ENCODE assay signal across 8 cellular contexts in the genomic region with DNA sequence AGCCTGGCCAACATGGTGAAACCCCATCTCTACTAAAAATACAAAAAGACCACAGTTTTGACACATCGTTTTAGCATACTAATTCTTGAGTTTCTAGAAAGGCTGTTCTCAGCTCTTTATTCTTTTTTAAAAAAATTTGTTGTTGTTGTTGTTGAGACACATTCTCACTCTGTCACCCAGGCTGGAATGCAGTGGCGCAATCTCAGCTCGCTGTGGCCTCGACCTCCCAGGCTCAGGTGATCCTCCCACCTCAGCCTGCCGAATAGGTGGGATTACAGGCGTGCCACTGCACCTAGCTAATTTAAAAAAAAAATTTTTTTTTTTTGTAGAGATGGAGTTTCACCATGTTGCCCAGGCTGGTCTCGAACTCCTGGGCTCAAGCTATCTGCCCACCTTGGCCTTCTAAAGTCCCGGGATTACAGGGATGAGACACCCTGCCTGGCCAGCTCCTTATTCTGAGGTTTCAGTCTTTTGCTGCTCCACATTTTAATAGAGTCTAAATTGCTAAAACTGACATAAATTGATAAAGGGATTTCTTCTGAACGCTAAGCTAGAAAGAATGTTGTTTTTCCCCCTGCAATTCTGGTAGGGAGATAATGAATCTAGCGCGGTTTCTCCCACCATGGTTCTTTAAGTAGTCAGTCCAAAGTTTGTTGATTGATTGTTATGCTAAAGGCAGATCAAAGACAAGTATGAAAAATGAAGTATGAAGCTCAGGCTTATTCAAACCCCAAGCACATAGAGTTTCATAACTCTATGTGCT.
"Had no signal": no experiment of that assay in that cellular context is flagged by ENCODE, and none has a peak within 500 bp of the region (broad histone marks: within the 10 kb centered on the region; RNA-seq: fewer than 3 reads in every experiment).

No MANE protein-coding gene starts in this region.

- H3K9me3 ChIP-seq: pancreas had no signal

- H3K27me3 Mint-ChIP-seq: activated naive CD8-positive, alpha-beta T cell treated with anti-CD3 and anti-CD28 coated beads, Interleukin-2, amount 50 U/mL, for 24 hours had no signal

- H3K27ac ChIP-seq: pancreas had no signal

- H3K4me3 Mint-ChIP-seq: activated naive CD8-positive, alpha-beta T cell treated with anti-CD3 and anti-CD28 coated beads, Interleukin-2, amount 50 U/mL, for 24 hours had no signal

- DNase-seq: activated CD4-positive, alpha-beta T cell treated with anti-CD3 and anti-CD28 coated beads for 4 hours; activated naive CD4-positive, alpha-beta T cell treated with Interleukin-2 at 50 U/mL for 16 hours; activated naive CD8-positive, alpha-beta T cell treated with anti-CD3 and anti-CD28 coated beads, Interleukin-2, amount 50 U/mL, for 24 hours; effector CD4-positive, alpha-beta T cell; kidney; left ventricle myocardium superior; pancreas; T-helper 9 cell had no signal

- H3K27me3 ChIP-seq: pancreas had no signal

- H3K27ac Mint-ChIP-seq: activated naive CD8-positive, alpha-beta T cell treated with anti-CD3 and anti-CD28 coated beads, Interleukin-2, amount 50 U/mL, for 24 hours had no signal

- H3K9me3 Mint-ChIP-seq: activated naive CD8-positive, alpha-beta T cell treated with anti-CD3 and anti-CD28 coated beads, Interleukin-2, amount 50 U/mL, for 24 hours had no signal

- H3K36me3 ChIP-seq: pancreas had no signal

- H3K4me3 ChIP-seq: pancreas had no signal

- ATAC-seq: activated naive CD8-positive, alpha-beta T cell treated with anti-CD3 and anti-CD28 coated beads, Interleukin-2, amount 50 U/mL, for 24 hours; left ventricle myocardium superior; pancreas had no signal

- H3K4me1 ChIP-seq: pancreas had no signal
